In the genomic region with DNA sequence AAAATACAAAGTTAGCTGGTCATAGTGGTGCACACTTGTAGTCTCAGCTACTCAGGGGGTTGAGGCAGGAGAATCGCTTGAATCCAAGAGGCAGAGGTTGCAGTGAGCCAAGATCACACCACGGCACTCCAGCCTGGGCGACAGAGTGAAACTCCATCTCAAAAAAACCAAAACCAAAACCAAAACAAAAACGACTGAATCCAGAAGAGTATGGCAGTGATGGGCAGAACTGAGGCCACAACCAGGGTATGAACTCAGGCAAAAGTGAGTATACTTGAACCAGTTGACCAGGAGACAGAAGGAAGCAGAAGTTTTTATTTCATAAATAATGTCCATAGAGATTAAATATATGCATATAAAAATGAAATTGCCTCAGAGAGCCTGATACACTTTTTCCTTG, we compare ENCODE assay signal across 23 cellular contexts.
"Had no signal": no experiment of that assay in that cellular context is flagged by ENCODE, and none has a peak within 500 bp of the region (broad histone marks: within the 10 kb centered on the region; RNA-seq: fewer than 3 reads in every experiment).

No MANE protein-coding gene starts in this region.

- DNase-seq: colonic mucosa; cortex of kidney; effector CD8-positive, alpha-beta T cell; effector memory CD8-positive, alpha-beta T cell; endodermal cell; erythroblast; esophagus squamous epithelium; foreskin fibroblast; foreskin melanocyte; gastrocnemius medialis; glutamatergic neuron; head of caudate nucleus; heart right ventricle; hippocampal formation; left cardiac atrium; left lung; left ventricle myocardium superior; lower lobe of right lung; mesenchymal stem cell; mucosa of descending colon; naive B cell had no signal

- H3K36me3 ChIP-seq: colonic mucosa, esophagus squamous epithelium, gastrocnemius medialis, heart right ventricle, left lung, lower lobe of right lung had no signal

- ATAC-seq: effector memory CD8-positive, alpha-beta T cell; esophagus mucosa; gastrocnemius medialis; heart right ventricle; left cardiac atrium; left lung; left ventricle myocardium superior; lower lobe of right lung; mucosa of descending colon had no signal

- H3K4me3 ChIP-seq: colonic mucosa, esophagus squamous epithelium, gastrocnemius medialis, heart right ventricle, left lung, lower lobe of right lung, mucosa of descending colon had no signal

- H3K4me1 ChIP-seq: colonic mucosa, esophagus squamous epithelium, gastrocnemius medialis, heart right ventricle, left lung, lower lobe of right lung had no signal

- H3K27me3 ChIP-seq: colonic mucosa, esophagus squamous epithelium, gastrocnemius medialis, heart right ventricle, left lung had no signal

- H3K9me3 ChIP-seq: colonic mucosa, esophagus squamous epithelium, gastrocnemius medialis, heart right ventricle, left lung, lower lobe of right lung had no signal

- H3K27ac ChIP-seq: colonic mucosa, epithelial cell of prostate, esophagus squamous epithelium, gastrocnemius medialis, heart right ventricle, left lung, lower lobe of right lung had no signal
